Comparison of ENCODE assay signal across 8 cellular contexts in the genomic region with DNA sequence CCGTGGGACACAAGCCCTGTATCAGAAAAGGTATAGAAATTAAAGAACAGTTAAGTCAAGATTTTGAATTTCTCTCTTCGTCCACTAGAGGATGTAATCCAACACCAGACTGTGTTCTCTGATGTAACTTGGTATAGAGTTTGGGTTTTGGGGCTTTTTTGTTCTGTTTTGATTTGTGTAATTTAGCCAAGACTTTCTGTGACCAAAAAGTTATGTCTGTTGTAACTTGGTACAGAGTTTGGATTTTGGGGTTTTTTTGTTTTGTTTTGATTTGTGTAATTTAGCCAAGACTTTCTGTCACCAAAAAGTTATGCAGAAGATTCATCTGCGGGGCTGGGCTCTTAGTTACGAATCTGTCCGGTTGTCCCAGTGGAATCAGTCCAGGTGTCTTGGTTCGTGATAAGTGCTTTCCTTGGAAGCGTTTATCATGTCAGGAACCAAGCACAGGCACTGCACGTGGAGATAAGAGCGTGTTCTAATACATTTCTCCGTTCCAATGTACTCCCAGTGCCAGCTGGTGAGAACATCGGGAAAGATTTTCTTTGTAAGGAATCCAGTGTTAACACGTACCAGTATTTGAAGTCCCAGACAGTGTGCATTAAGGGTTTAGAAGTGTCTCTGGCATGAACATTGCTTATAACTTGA. TPM values are rescaled to one million over a fixed set of nuclear protein-coding genes. Genes with fewer than 3 reads are reported as not detected.
A peak's percentile ranks its signal among the peaks of the same experiment; 100 is the strongest.
DNase-seq lines count a peak whose midpoint lies in the region; ATAC-seq lines count a peak whose summit lies in the region.

No MANE protein-coding gene starts in this region.

- intact Hi-C loops in posterior cingulate gyrus (cut with DNase I), result loop anchor here (2.0 kb wide), 1 partner anchor 116 kb away; no protein-coding TSS in a partner anchor

- H2BK5ac ChIP-seq in mesendoderm (ENCODE audit: low read length), result no peak overlapping the region

- no peak overlapping the region for H3K9ac ChIP-seq in mesendoderm (ENCODE audit: low read length)

- no peak overlapping the region for H3K27ac ChIP-seq in mesendoderm (ENCODE audit: low read depth, low read length)

- no peak overlapping the region for H4K8ac ChIP-seq in mesendoderm (ENCODE audit: low read depth, low read length)

- peaks cover 7% of the 10 kb centered on the region for H3K79me2 ChIP-seq in mesendoderm (ENCODE audit: control insufficient read depth, insufficient read depth, low read length)

- H2BK15ac ChIP-seq in mesendoderm (replicated peaks; ENCODE audit: low read depth), result no peak overlapping the region

- peaks cover 6% of the 10 kb centered on the region for H3K79me1 ChIP-seq in mesendoderm (ENCODE audit: low read length)

- H3K18ac ChIP-seq in mesendoderm (ENCODE audit: low read length), result no peak overlapping the region

- no peak overlapping the region for H3K4ac ChIP-seq in mesendoderm (ENCODE audit: low read depth, low read length)

- no peak overlapping the region for H2BK120ac ChIP-seq in mesendoderm (ENCODE audit: low read depth, low read length)

- WGBS in mesendoderm (ENCODE audit: extremely low coverage, insufficient coverage, low lambda C conversion rate), result no CpG with 5 or more reads among the region's 12 CpGs

- H3K4me1 ChIP-seq in mesendoderm (ENCODE audit: control insufficient read depth, low read depth, low read length), result no peaks in the 10 kb centered on the region

- peak; percentile 63 for ATAC-seq in stimulated activated naive CD8-positive, alpha-beta T cell treated with anti-CD3 and anti-CD28 coated beads, Interleukin-15, Interleukin-2, amounts not matched to agents 100 U/mL and 50 U/mL, for 24 hours

- no peak overlapping the region for H4K5ac ChIP-seq in mesendoderm (ENCODE audit: low read length)

- H3K4me2 ChIP-seq in mesendoderm (ENCODE audit: low read length), result no peak overlapping the region

- no peak overlapping the region for H2AK5ac ChIP-seq in mesendoderm (ENCODE audit: low read length)

- DNase-seq in DMS53 treated with DMSO at 0.1 percent for 48 hours (lab: John Stamatoyannopoulos, UW; ENCODE audit: unreplicated experiment) (peak; percentile 5), Kasumi-1 (lab: John Stamatoyannopoulos, UW) (peak; percentile 64 to 73), astrocyte of the hippocampus (ENCODE audit: low read depth, low spot score) (peak; percentile 57), inferior parietal cortex (ENCODE audit: extremely low spot score) (peak; percentile 80), mesendoderm (no peak), posterior cingulate gyrus (no peak), retina (no peak)
- DNase-seq in stimulated activated naive CD8-positive, alpha-beta T cell treated with anti-CD3 and anti-CD28 coated beads, Interleukin-15, Interleukin-2, amounts not matched to agents 100 U/mL and 50 U/mL, for 24 hours, result no peak

- no peaks in the 10 kb centered on the region for H3K27me3 ChIP-seq in mesendoderm (ENCODE audit: insufficient read depth, low read length, poor library complexity)

- no peak overlapping the region for H3K56ac ChIP-seq in mesendoderm (ENCODE audit: low read length)

- no peak overlapping the region for H3K4me3 ChIP-seq in mesendoderm (ENCODE audit: low read length)

- H3K23ac ChIP-seq in mesendoderm (ENCODE audit: low read length), result no peak overlapping the region

- H3K36me3 ChIP-seq in mesendoderm (ENCODE audit: control insufficient read depth, insufficient read depth, low read length), result peaks cover 19% of the 10 kb centered on the region

RNA-seq across cellular contexts. Expression of a gene that starts 44.1 kb away (rescaled TPM):
- 29.1 TPM for polyA plus RNA-seq in mesendoderm (2013, experiment 1 of 2)
- polyA plus RNA-seq in mesendoderm (2013, experiment 2 of 2), result 31.2 TPM

Comparison
In these comparisons a context has a peak if more than half of its experiments do, and no peak if none do; other contexts are left out.
1. DNase-seq: peak in DMS53 treated with DMSO at 0.1 percent for 48 hours (single experiment), Kasumi-1 (2 of 2), astrocyte of the hippocampus (single experiment) and inferior parietal cortex (single experiment); none in stimulated activated naive CD8-positive, alpha-beta T cell treated with anti-CD3 and anti-CD28 coated beads, Interleukin-15, Interleukin-2, amounts not matched to agents 100 U/mL and 50 U/mL, for 24 hours (single experiment), mesendoderm (single experiment), posterior cingulate gyrus (0 of 10) and retina (single experiment).